In genomic region chr7:64902806-64903721, GRCh38 we compare ENCODE assay signal across 8 cellular contexts. TPM values are rescaled to one million over a fixed set of nuclear protein-coding genes. Genes with fewer than 3 reads are reported as not detected.
DNase-seq lines count a peak whose midpoint lies in the region; ATAC-seq and TF ChIP-seq lines count a peak whose summit lies in the region.

ZNF273 (plus strand) TSS chr7:64903273; CDS start chr7:64903318, 45 bp downstream.

- H3K4me3 ChIP-seq in right cardiac atrium (ENCODE audit: low read length), result peak within 1 kb of the TSS; percentile 93
- peak within 1 kb of the TSS; percentile 54 to 76 for H3K4me3 ChIP-seq in uterus

- H3K27ac ChIP-seq in right cardiac atrium (ENCODE audit: low read length), result peak within 1 kb of the TSS; percentile 86
- peak within 1 kb of the TSS; percentile 53 to 63 for H3K27ac ChIP-seq in uterus

- H3K27me3 ChIP-seq in right cardiac atrium (ENCODE audit: control insufficient read depth, insufficient read depth), result no peaks in the 10 kb centered on the region
- H3K27me3 ChIP-seq in uterus, result no peaks in the 10 kb centered on the region

- ATAC-seq in HG02884 (IDR thresholded peaks at IDR 0.05; ENCODE audit: unreplicated experiment) (peak; percentile 98), right cardiac atrium (peak; percentile 98)

- peak; percentile 81 for DNase-seq in NCI-H146 treated with DMSO at 0.1 percent for 48 hours (lab: John Stamatoyannopoulos, UW; ENCODE audit: unreplicated experiment)
- DNase-seq in T-helper 1 cell, result peak; percentile 69 to 92 (median 81)
- peak; percentile 5 to 94 (median 82) for DNase-seq in amygdala (lab: John Stamatoyannopoulos, UW)
- peak; percentile 94 to 98 (median 96) for DNase-seq in right cardiac atrium
- peak; percentile 50 for DNase-seq in pulmonary artery endothelial cell (ENCODE audit: low read depth, low spot score)
- DNase-seq in uterus, result peak; percentile 92

- H3K36me3 ChIP-seq in uterus, result no peaks in the 10 kb centered on the region

- under 1% methylated on average over 34 of the region's 34 CpGs for WGBS in right cardiac atrium

- H3K9me3 ChIP-seq in right cardiac atrium (ENCODE audit: control insufficient read depth, low read length), result no peaks in the 10 kb centered on the region
- H3K9me3 ChIP-seq in uterus, result no peaks in the 10 kb centered on the region

- TF ChIP-seq CTCF in uterus (IDR thresholded peaks at IDR 0.05), result no peak

- H3K4me1 ChIP-seq in right cardiac atrium (ENCODE audit: control insufficient read depth, insufficient read depth, low read length), result no peaks in the 10 kb centered on the region
- peaks cover 0 to 4% of the 10 kb centered on the region in 2 donors for H3K4me1 ChIP-seq in uterus

- intact Hi-C loops in right cardiac atrium (cut with DNase I), result no loop called here
- intact Hi-C loops in uterus (cut with DNase I; ENCODE audit: low total_unique reads), result no loop called here

- peak; percentile 67 for TF ChIP-seq POLR2A in GM15510 (IDR thresholded peaks at IDR 0.05; ENCODE audit: borderline replicate concordance, extremely low read depth, insufficient read length)
- peak in 1 of 2 donors; percentile 43 for TF ChIP-seq POLR2A in uterus (IDR thresholded peaks at IDR 0.05)

RNA-seq across cellular contexts. Expression of gene ZNF273, which starts in this region (rescaled TPM):
- total RNA-seq in right cardiac atrium (1 to 10 TPM; 2.9 to 3.9 (median 3.4) TPM), pulmonary artery endothelial cell (3.3 and 5.6 TPM in 2 replicates), uterus (10 to 100 TPM in 1 of 4 donors, 1 to 10 TPM in 3; 1.5 to 21.8 (median 8.0) TPM)
- 2.6 TPM for polyA plus RNA-seq in right cardiac atrium

Comparison
In these comparisons a context has a peak if more than half of its experiments do, and no peak if none do; other contexts are left out.
1. Peak in every context shown above with its lines: DNase-seq, ATAC-seq, H3K4me3 ChIP-seq and H3K27ac ChIP-seq.